Comparison of ENCODE assay signal across 8 cellular contexts in genomic region chr3:79018671-79019136, GRCh38.
DNase-seq lines count a peak whose midpoint lies in the region; ATAC-seq, FAIRE-seq and TF ChIP-seq lines count a peak whose summit lies in the region.

No MANE protein-coding gene starts in this region.

- H3K27ac ChIP-seq in HEK293 (ENCODE audit: extremely low read depth, low read depth, low read length): peak overlapping the region; percentile 99
- peak overlapping the region; percentile 91 for H3K27ac ChIP-seq in endodermal cell (ENCODE audit: low read depth, low read length)
- peak overlapping the region; percentile 71 for H3K27ac ChIP-seq in lower lobe of right lung
- peak overlapping the region; percentile 76 to 84 for H3K27ac ChIP-seq in thoracic aorta

- POLR2A ChIA-PET in HEK293 (lab: Yijun Ruan, JAX): interaction anchor here (0.6 to 2.5 kb wide), 12 partner anchors 8 to 473 kb away, joined by 3 to 10 read pairs (median 4); no protein-coding TSS in a partner anchor

- H3K4me3 ChIP-seq in HEK293 (ENCODE audit: low read depth, low read length) (peak overlapping the region; percentile 85), endodermal cell (ENCODE audit: low read length) (peak overlapping the region; percentile 92), lower lobe of right lung (peak overlapping the region; percentile 78), thoracic aorta (peak overlapping the region; percentile 89)

- intact Hi-C loops in lower lobe of right lung (cut with DNase I): no loop called here

- H3K27me3 Mint-ChIP-seq in endodermal cell (ENCODE audit: insufficient read depth): peaks cover 17% of the 10 kb centered on the region

- no peak for TF ChIP-seq POLR2A in GM12892 (IDR thresholded peaks at IDR 0.05; ENCODE audit: low read depth, low read length)

- ATAC-seq in lower lobe of right lung (peak; percentile 85 to 88), thoracic aorta (ENCODE audit: insufficient number of reproducible peaks, low FRiP score, low read depth) (no peak)

- no peaks in the 10 kb centered on the region for H3K9me3 ChIP-seq in HEK293 (ENCODE audit: control insufficient read depth, insufficient read depth, low read depth, low read length)
- no peaks in the 10 kb centered on the region for H3K9me3 ChIP-seq in endodermal cell (ENCODE audit: control insufficient read depth, low read length)
- H3K9me3 ChIP-seq in lower lobe of right lung: no peaks in the 10 kb centered on the region
- no peaks in the 10 kb centered on the region for H3K9me3 ChIP-seq in thoracic aorta

- no peak overlapping the region for H3K4me3 Mint-ChIP-seq in endodermal cell

- peak; percentile 61 for TF ChIP-seq CTCF in HEK293 (tag by site-specific recombination; IDR thresholded peaks at IDR 0.05)
- TF ChIP-seq CTCF in endodermal cell (conservative IDR thresholded peaks at IDR 0.05): no peak
- TF ChIP-seq CTCF in lower lobe of right lung (IDR thresholded peaks at IDR 0.05): no peak
- TF ChIP-seq CTCF in thoracic aorta (IDR thresholded peaks at IDR 0.05): no peak

- CTCF ChIA-PET in HEK293 (lab: Yijun Ruan, JAX): interaction anchor here (1.9 kb wide), 1 partner anchor 14 kb away, joined by 6 read pairs; no protein-coding TSS in a partner anchor

- DNase-seq in EH (ENCODE audit: low read depth): peak; percentile 78
- peak; percentile 7 for DNase-seq in RPMI8226
- peak; percentile 87 for DNase-seq in endodermal cell
- peak; percentile 55 for DNase-seq in lower lobe of right lung
- no peak for DNase-seq in thoracic aorta (ENCODE audit: low spot score)
- DNase-seq in AML-193 (lab: John Stamatoyannopoulos, UW): no peak
- DNase-seq in GM12892 (ENCODE audit: insufficient read length): no peak

- H3K36me3 ChIP-seq in HEK293 (ENCODE audit: control insufficient read depth in 2 of 2, insufficient read depth in 1 of 2, low read length in 2 of 2): no peaks in the 10 kb centered on the region
- no peaks in the 10 kb centered on the region for H3K36me3 ChIP-seq in endodermal cell (ENCODE audit: control insufficient read depth, insufficient read depth, low read length)
- H3K36me3 ChIP-seq in lower lobe of right lung: no peaks in the 10 kb centered on the region
- no peaks in the 10 kb centered on the region for H3K36me3 ChIP-seq in thoracic aorta

- no peak overlapping the region for H3K27ac Mint-ChIP-seq in endodermal cell

- WGBS in endodermal cell (ENCODE audit: insufficient coverage in 1 of 2, insufficient read length in 1 of 2), 2 experiments: 0% methylated on average over 24 to 44 of the region's 44 CpGs

- no peaks in the 10 kb centered on the region for H3K36me3 Mint-ChIP-seq in endodermal cell (ENCODE audit: low read depth)

- peaks cover 39% of the 10 kb centered on the region for H3K4me1 Mint-ChIP-seq in endodermal cell

- FAIRE-seq in GM12892 (lab: Jason Lieb, UNC): no peak

- peaks cover 1% of the 10 kb centered on the region for H3K9me3 Mint-ChIP-seq in endodermal cell

- peaks cover 5% of the 10 kb centered on the region for H3K4me1 ChIP-seq in HEK293 (ENCODE audit: control insufficient read depth, insufficient read depth, low read length)
- H3K4me1 ChIP-seq in endodermal cell (ENCODE audit: control insufficient read depth, insufficient read depth, low read length): peaks cover 3% of the 10 kb centered on the region
- H3K4me1 ChIP-seq in lower lobe of right lung: peaks cover 6% of the 10 kb centered on the region
- peaks cover 0 to 29% of the 10 kb centered on the region in 2 donors for H3K4me1 ChIP-seq in thoracic aorta (ENCODE audit: control insufficient read depth in 1 of 2, low read depth in 2 of 2)

- H3K27me3 ChIP-seq in endodermal cell (ENCODE audit: control insufficient read depth, insufficient read depth, low read length, poor library complexity, severe bottlenecking): peaks cover 20% of the 10 kb centered on the region
- H3K27me3 ChIP-seq in lower lobe of right lung (ENCODE audit: low read depth): peaks cover 5% of the 10 kb centered on the region
- H3K27me3 ChIP-seq in thoracic aorta (replicated peaks; ENCODE audit: insufficient read depth): no peaks in the 10 kb centered on the region

- peak overlapping the region; percentile 61 for H3K9ac ChIP-seq in endodermal cell (ENCODE audit: extremely low read depth, low read length, poor library complexity, severe bottlenecking)

TF ChIP-seq in HEK293, 187 proteins besides CTCF, POLR2A, EP300 and RAD21 (continues in another document):
- TF ChIP-seq ZFHX2 (tag by site-specific recombination; conservative IDR thresholded peaks at IDR 0.05) (0 out of 2 replicates have a peak, but pooled peaks have one; percentile 19), GFI1B (tag by site-specific recombination; IDR thresholded peaks at IDR 0.05) (no peak), ZNF280D (tag by site-specific recombination; IDR thresholded peaks at IDR 0.05) (no peak), ZNF473 (tag by site-specific recombination; IDR thresholded peaks at IDR 0.05) (no peak), KLF1 (tag by site-specific recombination; IDR thresholded peaks at IDR 0.05) (peak; percentile 20; the same call in 1 of the 2 replicates), REST (tag by site-specific recombination; IDR thresholded peaks at IDR 0.05) (no peak), SP2 (tag by site-specific recombination; IDR thresholded peaks at IDR 0.05) (peak; percentile 21), KLF9 (tag by site-specific recombination; IDR thresholded peaks at IDR 0.05; ENCODE audit: low read depth) (peak; percentile 70), KLF17 (tag by site-specific recombination; IDR thresholded peaks at IDR 0.05) (no peak), ZFP69B (tag by site-specific recombination; IDR thresholded peaks at IDR 0.05) (no peak), ZNF146 (tag by site-specific recombination; IDR thresholded peaks at IDR 0.05) (no peak), ZNF175 (tag by site-specific recombination; IDR thresholded peaks at IDR 0.05) (no peak), ZEB2 (tag by site-specific recombination; IDR thresholded peaks at IDR 0.05) (peak; percentile 4; the same call in 1 of the 2 replicates), TCF7L2 (IDR thresholded peaks at IDR 0.05; ENCODE audit: borderline replicate concordance, low read depth, low read length) (no peak), PRDM1 (tag by site-specific recombination; IDR thresholded peaks at IDR 0.05) (no peak), ZNF660 (tag by site-specific recombination; IDR thresholded peaks at IDR 0.05) (0 out of 2 replicates have a peak, but pooled peaks have one; percentile 17), ZFP37 (tag by site-specific recombination; IDR thresholded peaks at IDR 0.05) (0 out of 2 replicates have a peak, but pooled peaks have one; percentile 21)

Comparison
In these comparisons a context has a peak if more than half of its experiments do, and no peak if none do; other contexts are left out.
1. DNase-seq: peak in EH (single experiment), RPMI8226 (single experiment), endodermal cell (single experiment) and lower lobe of right lung (single experiment); none in thoracic aorta (single experiment), AML-193 (0 of 2) and GM12892 (single experiment).
2. Peak in every context shown above with its lines, with median percentiles within 50 percentile points of each other: H3K27ac ChIP-seq and H3K4me3 ChIP-seq.